Comparison of ENCODE assay signal across 9 cellular contexts in the genomic region with DNA sequence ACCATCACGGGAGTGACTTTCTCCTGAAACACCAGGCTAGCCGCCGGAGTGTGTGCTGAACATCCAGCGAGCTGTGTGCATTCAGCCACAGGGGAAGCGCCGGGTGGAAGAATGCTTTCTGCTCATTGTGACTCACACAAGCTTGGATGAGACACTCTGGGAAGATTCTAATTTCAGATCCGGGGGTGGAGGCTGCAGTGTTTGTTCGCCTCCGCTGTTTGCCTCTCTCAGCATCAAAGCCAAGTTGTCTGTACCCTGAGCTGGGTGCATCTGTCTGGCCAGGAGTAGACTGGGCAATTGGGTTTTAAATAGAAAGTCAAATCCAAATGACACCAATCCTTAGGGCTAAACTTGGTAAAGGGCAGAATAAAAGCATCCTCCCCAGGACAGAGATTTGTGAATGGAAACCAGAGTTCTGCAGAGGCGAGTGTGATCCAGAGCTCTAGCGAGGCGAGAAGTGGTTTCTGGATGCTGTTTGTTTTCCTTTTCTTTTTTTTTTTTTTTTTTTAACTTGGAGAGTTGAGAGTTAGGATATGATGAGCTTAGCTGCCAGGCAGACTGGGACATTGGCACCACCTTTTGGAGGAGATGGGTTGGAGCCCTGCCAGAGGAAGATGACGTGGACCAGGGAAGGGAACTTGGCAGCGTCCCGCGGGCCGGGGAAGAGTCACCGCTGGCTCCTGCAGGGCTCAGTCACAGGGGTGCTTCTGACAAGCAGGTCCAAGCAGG.
DNase-seq lines count a peak whose midpoint lies in the region; ATAC-seq and TF ChIP-seq lines count a peak whose summit lies in the region.
"Had no signal": no experiment of that assay in that cellular context is flagged by ENCODE, and none has a peak within 500 bp of the region (broad histone marks: within the 10 kb centered on the region; RNA-seq: fewer than 3 reads in every experiment).

No MANE protein-coding gene starts in this region.

- H3K4me2 ChIP-seq in GM23338, result no peak overlapping the region

- H3K27ac ChIP-seq in ovary (peak overlapping the region in 1 of 2 donors; percentile 14), GM23338 (ENCODE audit: low read depth) (no peak overlapping the region)
- no peak overlapping the region for H3K27ac ChIP-seq in CD4-positive, alpha-beta memory T cell (ENCODE audit: low read depth, low read length)
- H3K27ac ChIP-seq in CD8-positive, alpha-beta T cell (ENCODE audit: low read depth, low read length), result no peak overlapping the region
- H3K27ac ChIP-seq: ascending aorta had no signal

- H2AFZ ChIP-seq in GM23338, result no peak overlapping the region

- intact Hi-C loops in ovary (cut with DNase I), result no loop called here
- intact Hi-C loops in CD4-positive, alpha-beta memory T cell (cut with micrococcal nuclease), result no loop called here
- intact Hi-C loops in CD8-positive, alpha-beta T cell (cut with DNase I, micrococcal nuclease), result no loop called here

- ATAC-seq in GM23338 (no peak), GM18870 (IDR thresholded peaks at IDR 0.05; ENCODE audit: unreplicated experiment) (no peak)
- ATAC-seq in CD8-positive, alpha-beta T cell, result no peak

- CTCF ChIA-PET in CD4-positive, alpha-beta memory T cell (lab: Charles Lee; ENCODE audit: partially characterized antibody), result no interaction called here
- CTCF ChIA-PET in CD8-positive, alpha-beta T cell (lab: Charles Lee), result no interaction called here

- peaks cover 5 to 17% of the 10 kb centered on the region in 2 donors for H3K27me3 Mint-ChIP-seq in CD4-positive, alpha-beta memory T cell
- peaks cover 19% of the 10 kb centered on the region for H3K27me3 Mint-ChIP-seq in GM23338 (ENCODE audit: insufficient read depth, low read depth, poor library complexity)
- H3K27me3 Mint-ChIP-seq in CD8-positive, alpha-beta T cell (ENCODE audit: low read depth), result peaks cover 19% of the 10 kb centered on the region

- H3K4me3 ChIP-seq in fibroblast of pulmonary artery (replicated peaks; ENCODE audit: low read depth, low read length) (no peak overlapping the region), ovary (no peak overlapping the region), GM23338 (no peak overlapping the region)
- no peak overlapping the region for H3K4me3 ChIP-seq in CD4-positive, alpha-beta memory T cell (ENCODE audit: low read length in 2 of 2)
- no peak overlapping the region for H3K4me3 ChIP-seq in CD8-positive, alpha-beta T cell (ENCODE audit: low read depth, low read length)
- H3K4me3 ChIP-seq: ascending aorta had no signal

- H3K9me2 ChIP-seq in GM23338 (ENCODE audit: insufficient read depth), result no peaks in the 10 kb centered on the region

- peaks cover 3 to 11% (median 8%) of the 10 kb centered on the region in 4 donors for H3K4me1 Mint-ChIP-seq in CD4-positive, alpha-beta memory T cell
- H3K4me1 Mint-ChIP-seq in GM23338, result peaks cover 27% of the 10 kb centered on the region; the same call in 2 of the 3 replicates
- no peaks in the 10 kb centered on the region for H3K4me1 Mint-ChIP-seq in CD8-positive, alpha-beta T cell (ENCODE audit: low read depth)

- no peaks in the 10 kb centered on the region for H3K36me3 Mint-ChIP-seq in CD4-positive, alpha-beta memory T cell
- peaks cover 3% of the 10 kb centered on the region; the same call in 1 of the 3 replicates for H3K36me3 Mint-ChIP-seq in GM23338 (ENCODE audit: low read depth)
- no peaks in the 10 kb centered on the region for H3K36me3 Mint-ChIP-seq in CD8-positive, alpha-beta T cell

- H4K20me1 ChIP-seq in GM23338 (replicated peaks; ENCODE audit: insufficient read depth), result no peaks in the 10 kb centered on the region

- H3K36me3 ChIP-seq in ovary, result no peaks in the 10 kb centered on the region
- H3K36me3 ChIP-seq in CD4-positive, alpha-beta memory T cell (ENCODE audit: insufficient read depth, low read length), result no peaks in the 10 kb centered on the region
- H3K36me3 ChIP-seq in GM23338 (ENCODE audit: insufficient read depth), result no peaks in the 10 kb centered on the region
- no peaks in the 10 kb centered on the region for H3K36me3 ChIP-seq in CD8-positive, alpha-beta T cell (ENCODE audit: insufficient read depth, low read length)
- H3K36me3 ChIP-seq: ascending aorta had no signal

- no peaks in the 10 kb centered on the region for H3F3A ChIP-seq in GM23338 (replicated peaks; ENCODE audit: low read depth)

- H3K27ac Mint-ChIP-seq in CD4-positive, alpha-beta memory T cell, result no peak overlapping the region
- H3K27ac Mint-ChIP-seq in GM23338, result no peak overlapping the region
- no peak overlapping the region for H3K27ac Mint-ChIP-seq in CD8-positive, alpha-beta T cell

- H3K27me3 ChIP-seq in ovary (no peaks in the 10 kb centered on the region), GM23338 (ENCODE audit: insufficient read depth) (no peaks in the 10 kb centered on the region)
- H3K27me3 ChIP-seq in CD4-positive, alpha-beta memory T cell (ENCODE audit: insufficient read depth, low read length), result no peaks in the 10 kb centered on the region
- no peaks in the 10 kb centered on the region for H3K27me3 ChIP-seq in CD8-positive, alpha-beta T cell (ENCODE audit: insufficient read depth, low read length)
- H3K27me3 ChIP-seq: ascending aorta had no signal

- TF ChIP-seq EP300 in ovary (IDR thresholded peaks at IDR 0.05), result no peak

- TF ChIP-seq CTCF in fibroblast of pulmonary artery (IDR thresholded peaks at IDR 0.05; ENCODE audit: low read length, missing control alignments) (no peak), ovary (IDR thresholded peaks at IDR 0.05) (no peak), GM23338 (conservative IDR thresholded peaks at IDR 0.05; ENCODE audit: low read depth in 2 of 2) (no peak)
- no peak for TF ChIP-seq CTCF in CD8-positive, alpha-beta T cell (IDR thresholded peaks at IDR 0.05)

- no peaks in the 10 kb centered on the region for H3K9me3 ChIP-seq in ovary
- H3K9me3 ChIP-seq in CD4-positive, alpha-beta memory T cell (ENCODE audit: control insufficient read depth in 1 of 2, low read length in 2 of 2), result no peaks in the 10 kb centered on the region
- no peaks in the 10 kb centered on the region for H3K9me3 ChIP-seq in CD8-positive, alpha-beta T cell (ENCODE audit: low read length)
- H3K9me3 ChIP-seq: ascending aorta had no signal

- H3K4me1 ChIP-seq in ovary (ENCODE audit: insufficient read depth) (peaks cover 4% of the 10 kb centered on the region), GM23338 (ENCODE audit: insufficient read depth) (peaks cover 13% of the 10 kb centered on the region)
- H3K4me1 ChIP-seq in CD4-positive, alpha-beta memory T cell (ENCODE audit: insufficient read depth, low read length), result no peaks in the 10 kb centered on the region
- no peaks in the 10 kb centered on the region for H3K4me1 ChIP-seq in CD8-positive, alpha-beta T cell (ENCODE audit: insufficient read depth, low read length)
- H3K4me1 ChIP-seq: ascending aorta had no signal

- H3K79me2 ChIP-seq in GM23338 (replicated peaks; ENCODE audit: insufficient read depth), result no peaks in the 10 kb centered on the region

- no peaks in the 10 kb centered on the region for H3K9me3 Mint-ChIP-seq in CD4-positive, alpha-beta memory T cell
- H3K9me3 Mint-ChIP-seq in GM23338, result peaks cover 25% of the 10 kb centered on the region; the same call in 2 of the 3 replicates
- no peaks in the 10 kb centered on the region for H3K9me3 Mint-ChIP-seq in CD8-positive, alpha-beta T cell

- POLR2A ChIA-PET in CD4-positive, alpha-beta memory T cell (lab: Charles Lee; ENCODE audit: partially characterized antibody), result interaction anchor here (0.6 kb wide), 1 partner anchor 13 kb away, joined by 3 read pairs; no protein-coding TSS in a partner anchor
- POLR2A ChIA-PET in CD8-positive, alpha-beta T cell (lab: Charles Lee), result no interaction called here

- WGBS in ovary, 3 donors, result 6 to 8% (median 8%) methylated on average over 18 of the region's 18 CpGs

- no peak for TF ChIP-seq POLR2A in ovary (IDR thresholded peaks at IDR 0.05)

- DNase-seq in DMS53 treated with DMSO at 0.1 percent for 48 hours (lab: John Stamatoyannopoulos, UW; ENCODE audit: unreplicated experiment) (peak; percentile 24), NCI-H446 treated with DMSO at 0.1 percent for 48 hours (lab: John Stamatoyannopoulos, UW) (peak; percentile 69), fibroblast of pulmonary artery (ENCODE audit: low read depth) (peak; percentile 67), ovary (peak; percentile 58 to 79 (median 68)), GM23338 (ENCODE audit: low spot score) (no peak)
- no peak for DNase-seq in CD4-positive, alpha-beta memory T cell
- no peak for DNase-seq in CD8-positive, alpha-beta T cell

- no peak overlapping the region for H3K4me3 Mint-ChIP-seq in CD4-positive, alpha-beta memory T cell
- no peak overlapping the region for H3K4me3 Mint-ChIP-seq in GM23338
- no peak overlapping the region for H3K4me3 Mint-ChIP-seq in CD8-positive, alpha-beta T cell

TF ChIP-seq in GM23338, 12 proteins besides CTCF, POLR2A, EP300 and RAD21 (continues in another document):
- TF ChIP-seq POLR2AphosphoS5 (IDR thresholded peaks at IDR 0.05; ENCODE audit: low read depth) (no peak), ZNF114 (CRISPR knock-in tag; IDR thresholded peaks at IDR 0.05) (no peak), EZH2 (IDR thresholded peaks at IDR 0.05; ENCODE audit: low read depth, unreplicated experiment) (no peak), EZH2phosphoT487 (IDR thresholded peaks at IDR 0.05; ENCODE audit: unreplicated experiment) (no peak)
- TF ChIP-seq, protein P1, sequence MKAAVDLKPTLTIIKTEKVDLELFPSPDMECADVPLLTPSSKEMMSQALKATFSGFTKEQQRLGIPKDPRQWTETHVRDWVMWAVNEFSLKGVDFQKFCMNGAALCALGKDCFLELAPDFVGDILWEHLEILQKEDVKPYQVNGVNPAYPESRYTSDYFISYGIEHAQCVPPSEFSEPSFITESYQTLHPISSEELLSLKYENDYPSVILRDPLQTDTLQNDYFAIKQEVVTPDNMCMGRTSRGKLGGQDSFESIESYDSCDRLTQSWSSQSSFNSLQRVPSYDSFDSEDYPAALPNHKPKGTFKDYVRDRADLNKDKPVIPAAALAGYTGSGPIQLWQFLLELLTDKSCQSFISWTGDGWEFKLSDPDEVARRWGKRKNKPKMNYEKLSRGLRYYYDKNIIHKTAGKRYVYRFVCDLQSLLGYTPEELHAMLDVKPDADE (IDR thresholded peaks at IDR 0.05), result no peak

Comparison
In these comparisons a context has a peak if more than half of its experiments do, and no peak if none do; other contexts are left out.
1. DNase-seq: peak in DMS53 treated with DMSO at 0.1 percent for 48 hours (single experiment), NCI-H446 treated with DMSO at 0.1 percent for 48 hours (single experiment), fibroblast of pulmonary artery (single experiment) and ovary (5 of 5); none in CD4-positive, alpha-beta memory T cell (0 of 5), GM23338 (single experiment) and CD8-positive, alpha-beta T cell (0 of 7).